In the genomic region with DNA sequence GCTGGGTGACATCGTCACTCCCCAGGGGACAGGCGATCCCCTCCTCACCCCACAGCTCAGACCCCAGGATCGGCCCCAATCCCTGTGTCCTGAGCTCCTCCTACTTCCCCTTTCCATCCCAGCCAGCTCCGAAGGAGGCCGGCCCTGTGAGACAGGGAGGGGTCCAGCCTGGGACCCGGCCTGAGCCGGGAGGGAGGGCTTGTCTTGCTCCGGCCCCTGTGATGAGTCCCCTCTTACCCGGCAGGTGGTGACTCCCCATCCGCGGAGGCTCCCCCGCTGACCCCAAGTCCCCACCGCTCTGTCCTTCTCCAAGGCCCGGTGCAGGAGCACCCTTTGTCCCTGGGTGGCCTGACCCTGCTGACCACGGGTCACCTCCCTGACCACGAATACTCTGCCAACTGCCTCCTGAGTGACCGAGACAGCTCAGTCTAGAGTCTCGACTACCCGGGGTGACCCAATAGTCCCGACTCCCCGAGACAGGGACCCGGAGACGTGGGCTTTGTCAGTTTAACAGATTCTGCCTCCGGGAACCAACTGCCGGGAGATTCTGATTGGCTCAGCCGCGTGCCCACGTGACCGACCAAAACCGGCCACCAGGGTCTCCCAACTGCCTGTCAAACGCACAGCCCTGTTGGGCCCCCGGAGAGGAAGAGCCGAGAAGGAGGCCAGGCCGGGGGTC, we compare ENCODE assay signal across 7 cellular contexts.
DNase-seq lines count a peak whose midpoint lies in the region; ATAC-seq, FAIRE-seq and TF ChIP-seq lines count a peak whose summit lies in the region.

No MANE protein-coding gene starts in this region.

- no TSS peak for BruUV-seq in PC-3 (replicated peaks; lab: Mats Ljungman, UMichigan)

- POLR2A ChIA-PET in PC-3 (lab: Charles Lee; ENCODE audit: unreplicated experiment), result no interaction called here

- H3K4me1 ChIP-seq in lung (ENCODE audit: control insufficient read depth in 2 of 2, insufficient read depth in 2 of 2, low read length in 2 of 2) (no peaks in the 10 kb centered on the region), thyroid gland (no peaks in the 10 kb centered on the region), PC-3 (ENCODE audit: insufficient read depth, low read length) (no peaks in the 10 kb centered on the region)

- no peak overlapping the region for H3K4me2 ChIP-seq in PC-3 (ENCODE audit: low read length)

- intact Hi-C loops in dendritic cell treated with granulocyte-macrophage colony-stimulating factor and Interleukin-4, amounts not matched to agents 40 ng/mL and 50 ng/mL, for 4 days (cut with micrococcal nuclease), result no loop called here
- intact Hi-C loops in thyroid gland (cut with DNase I), result no loop called here
- intact Hi-C loops in PC-3 (cut with micrococcal nuclease), result no loop called here

- H3K27me3 Mint-ChIP-seq in dendritic cell treated with granulocyte-macrophage colony-stimulating factor and Interleukin-4, amounts not matched to agents 40 ng/mL and 50 ng/mL, for 4 days, result peaks cover 2% of the 10 kb centered on the region

- H3F3A ChIP-seq in PC-3 (ENCODE audit: low read length, unreplicated experiment), result no peaks in the 10 kb centered on the region

- H3K9me3 ChIP-seq in lung (ENCODE audit: control insufficient read depth in 2 of 2, insufficient read depth in 1 of 2, low read length in 1 of 2) (peaks cover 0 to 3% of the 10 kb centered on the region in 2 donors), thyroid gland (no peaks in the 10 kb centered on the region), PC-3 (ENCODE audit: low read length) (no peaks in the 10 kb centered on the region)

- H3K4me3 Mint-ChIP-seq in dendritic cell treated with granulocyte-macrophage colony-stimulating factor and Interleukin-4, amounts not matched to agents 40 ng/mL and 50 ng/mL, for 4 days, result peak overlapping the region; percentile 83

- no peak for FAIRE-seq in HTR-8/SVneo (lab: Jason Lieb, UNC)

- no peak overlapping the region for H3K9ac ChIP-seq in PC-3 (ENCODE audit: low read length)

- CTCF ChIA-PET in PC-3 (lab: Charles Lee), result interaction anchor here (0.6 kb wide), 1 partner anchor 36 kb away, joined by 3 read pairs; no protein-coding TSS in a partner anchor

- H3K4me1 Mint-ChIP-seq in dendritic cell treated with granulocyte-macrophage colony-stimulating factor and Interleukin-4, amounts not matched to agents 40 ng/mL and 50 ng/mL, for 4 days (ENCODE audit: low read depth), result peaks cover 9% of the 10 kb centered on the region

- no peaks in the 10 kb centered on the region for H3K36me3 ChIP-seq in lung (ENCODE audit: control insufficient read depth in 2 of 2, insufficient read depth in 2 of 2, low read length in 2 of 2)
- H3K36me3 ChIP-seq in thyroid gland, result no peaks in the 10 kb centered on the region
- H3K36me3 ChIP-seq in PC-3 (ENCODE audit: low read depth, low read length), result no peaks in the 10 kb centered on the region

- no peak for TF ChIP-seq CTCF in GM13976 (IDR thresholded peaks at IDR 0.05; ENCODE audit: borderline replicate concordance, control extremely low read depth, extremely low read depth, insufficient read depth, missing control alignments)
- TF ChIP-seq CTCF in lung (IDR thresholded peaks at IDR 0.05; ENCODE audit: control extremely low read depth, extremely low read depth), result no peak
- TF ChIP-seq CTCF in thyroid gland (IDR thresholded peaks at IDR 0.05), result no peak
- TF ChIP-seq CTCF in PC-3 (conservative IDR thresholded peaks at IDR 0.05; ENCODE audit: low read depth, low read length), result no peak

- H3K36me3 Mint-ChIP-seq in dendritic cell treated with granulocyte-macrophage colony-stimulating factor and Interleukin-4, amounts not matched to agents 40 ng/mL and 50 ng/mL, for 4 days (ENCODE audit: low read depth), result peaks cover 11% of the 10 kb centered on the region

- H3K9me2 ChIP-seq in PC-3 (replicated peaks; ENCODE audit: low read length), result no peaks in the 10 kb centered on the region

- in situ Hi-C loops in GM13976 (cut with MboI; ENCODE audit: low sequenced_read_pairs, unreplicated experiment), result no loop called here

- H2AFZ ChIP-seq in PC-3 (ENCODE audit: low read length), result no peak overlapping the region

- H4K20me1 ChIP-seq in PC-3 (ENCODE audit: low read length), result no peaks in the 10 kb centered on the region

- no peak for TF ChIP-seq POLR2A in thyroid gland (IDR thresholded peaks at IDR 0.05)

- DNase-seq in GM13976 (ENCODE audit: low spot score) (peak; percentile 82), NCI-H1092 (lab: John Stamatoyannopoulos, UW) (peak; percentile 70), lung (ENCODE audit: low spot score) (peak; percentile 49), thyroid gland (peak; percentile 46 to 55), HTR-8/SVneo (ENCODE audit: insufficient read length, low spot score) (no peak), PC-3 (no peak)

- WGBS in lung, 2 donors, result 6 to 19% methylated on average over 34 of the region's 34 CpGs
- WGBS in thyroid gland, 2 donors, result 0 to 6% methylated on average over 22 to 31 of the region's 34 CpGs

- no peaks in the 10 kb centered on the region for H3K79me2 ChIP-seq in PC-3 (ENCODE audit: low read length)

- ATAC-seq in lung (ENCODE audit: insufficient read depth, low FRiP score), result peak; percentile 57
- no peak for ATAC-seq in PC-3

- H3K27me3 ChIP-seq in lung (ENCODE audit: control insufficient read depth, insufficient read depth), result no peaks in the 10 kb centered on the region
- H3K27me3 ChIP-seq in thyroid gland, result no peaks in the 10 kb centered on the region
- H3K27me3 ChIP-seq in PC-3 (ENCODE audit: low read length), result peaks cover 14% of the 10 kb centered on the region

- H3K27ac ChIP-seq in lung (ENCODE audit: low read depth in 1 of 2, low read length in 1 of 2), result peak overlapping the region; percentile 40 to 51
- H3K27ac ChIP-seq in thyroid gland, result peak overlapping the region in 2 of 3 donors; percentile 24 to 30
- no peak overlapping the region for H3K27ac ChIP-seq in PC-3 (ENCODE audit: low read length)

- no peaks in the 10 kb centered on the region for H3K9me3 Mint-ChIP-seq in dendritic cell treated with granulocyte-macrophage colony-stimulating factor and Interleukin-4, amounts not matched to agents 40 ng/mL and 50 ng/mL, for 4 days

- H3K27ac Mint-ChIP-seq in dendritic cell treated with granulocyte-macrophage colony-stimulating factor and Interleukin-4, amounts not matched to agents 40 ng/mL and 50 ng/mL, for 4 days, result peak overlapping the region; percentile 76

- peak overlapping the region; percentile 69 for H3K4me3 ChIP-seq in lung
- H3K4me3 ChIP-seq in thyroid gland (replicated peaks in 1 of 3), result peak overlapping the region; percentile 38 to 89 (median 40)
- H3K4me3 ChIP-seq in PC-3 (ENCODE audit: low read length), result no peak overlapping the region

Comparison
In these comparisons a context has a peak if more than half of its experiments do, and no peak if none do; other contexts are left out.
1. DNase-seq: peak in GM13976 (single experiment), NCI-H1092 (single experiment), lung (single experiment) and thyroid gland (2 of 2); none in HTR-8/SVneo (single experiment) and PC-3 (single experiment).